ENCODE assay signal across 17 cellular contexts in genomic region chr10:6871128-6871527, GRCh38.
A peak's percentile ranks its signal among the peaks of the same experiment; 100 is the strongest.
DNase-seq lines count a peak whose midpoint lies in the region; TF ChIP-seq lines count a peak whose summit lies in the region.
"Had no signal": no experiment of that assay in that cellular context is flagged by ENCODE, and none has a peak within 500 bp of the region (broad histone marks: within the 10 kb centered on the region; RNA-seq: fewer than 3 reads in every experiment).

No MANE protein-coding gene starts in this region.

- TF ChIP-seq CTCF in fibroblast of mammary gland (conservative IDR thresholded peaks at IDR 0.05; ENCODE audit: control insufficient read depth, insufficient read depth, low read depth, low read length): no peak
- TF ChIP-seq CTCF in testis (IDR thresholded peaks at IDR 0.05): no peak
- TF ChIP-seq CTCF in Calu3 (IDR thresholded peaks at IDR 0.05; ENCODE audit: unreplicated experiment): no peak

- H3K4me1 ChIP-seq in testis: no peaks in the 10 kb centered on the region
- H3K4me1 ChIP-seq in trophoblast cell (ENCODE audit: control insufficient read depth in 1 of 2, insufficient read depth in 2 of 2, low read length in 2 of 2): no peaks in the 10 kb centered on the region
- H3K4me1 ChIP-seq: A549; BLaER1 treated with 17β-estradiol and CSF1 and Interleukin-3, amounts not matched to agents 10 nM and 100 nM had no signal

- CTCF ChIA-PET in Calu3 (lab: Charles Lee): no interaction called here

- H3K23ac ChIP-seq in trophoblast cell (ENCODE audit: low read length): no peak overlapping the region

- no peak overlapping the region for H2BK12ac ChIP-seq in trophoblast cell (ENCODE audit: low read length)

- H3K4me3 ChIP-seq in fibroblast of mammary gland (ENCODE audit: control insufficient read depth, low read depth, low read length) (no peak overlapping the region), testis (no peak overlapping the region), trophoblast cell (ENCODE audit: low read depth, low read length) (no peak overlapping the region)
- H3K4me3 ChIP-seq: A549; BLaER1 treated with 17β-estradiol and CSF1 and Interleukin-3, amounts not matched to agents 10 nM and 100 nM; GM12878 had no signal

- H4K12ac ChIP-seq in trophoblast cell (ENCODE audit: low read depth, low read length): no peak overlapping the region

- no peak overlapping the region for H4K8ac ChIP-seq in trophoblast cell (ENCODE audit: low read depth, low read length)

- H3K4ac ChIP-seq in trophoblast cell (ENCODE audit: low read depth, low read length): no peak overlapping the region

- H4K91ac ChIP-seq in trophoblast cell (ENCODE audit: low read depth, low read length): no peak overlapping the region

- no peak overlapping the region for H3K9ac ChIP-seq in trophoblast cell (ENCODE audit: low read length)
- H3K9ac ChIP-seq: BLaER1 treated with 17β-estradiol and CSF1 and Interleukin-3, amounts not matched to agents 10 nM and 100 nM had no signal

- no peaks in the 10 kb centered on the region for H3K79me1 ChIP-seq in trophoblast cell (ENCODE audit: low read length)

- H2AK5ac ChIP-seq in trophoblast cell (ENCODE audit: low read length): no peak overlapping the region

- H3K4me1 Mint-ChIP-seq in Calu3 (ENCODE audit: low read depth, unreplicated experiment): no peaks in the 10 kb centered on the region
- H3K4me1 Mint-ChIP-seq: B cell had no signal

- no peak overlapping the region for H3K4me2 ChIP-seq in trophoblast cell (ENCODE audit: low read length)
- H3K4me2 ChIP-seq: A549; BLaER1 treated with 17β-estradiol and CSF1 and Interleukin-3, amounts not matched to agents 10 nM and 100 nM had no signal

- intact Hi-C loops in testis (cut with DNase I; ENCODE audit: low total_unique reads) (no loop called here), Calu3 (cut with micrococcal nuclease; ENCODE audit: unreplicated experiment) (no loop called here)

- WGBS in testis, 2 donors: 62 to 75% methylated on average over 10 of the region's 10 CpGs
- no CpG with 5 or more reads among the region's 10 CpGs for WGBS in trophoblast cell (ENCODE audit: extremely low coverage, insufficient coverage, insufficient read length)

- in situ Hi-C loops in SK-MEL-5 (cut with HindIII; ENCODE audit: low pct_unique_long_range_greater_than_20kb, low sequenced_read_pairs): no loop called here

- no peak overlapping the region for H3K27ac ChIP-seq in testis
- no peak overlapping the region for H3K27ac ChIP-seq in trophoblast cell (ENCODE audit: low read depth, low read length)
- H3K27ac ChIP-seq: 22Rv1; A549; BLaER1 treated with 17β-estradiol and CSF1 and Interleukin-3, amounts not matched to agents 10 nM and 100 nM had no signal

- no peak for TF ChIP-seq POLR2A in testis (IDR thresholded peaks at IDR 0.05)

- H2BK120ac ChIP-seq in trophoblast cell (ENCODE audit: insufficient read depth, low read length, poor library complexity): no peak overlapping the region

- H3K4me3 Mint-ChIP-seq in Calu3 (ENCODE audit: low read depth, unreplicated experiment): no peak overlapping the region
- H3K4me3 Mint-ChIP-seq: B cell; CD8-positive, alpha-beta T cell; H9 had no signal

- H3K36me3 ChIP-seq in testis (ENCODE audit: low read depth, missing control alignments) (no peaks in the 10 kb centered on the region), trophoblast cell (ENCODE audit: control insufficient read depth in 1 of 2, insufficient read depth in 2 of 2, low read length in 2 of 2) (no peaks in the 10 kb centered on the region)
- H3K36me3 ChIP-seq: BLaER1 treated with 17β-estradiol and CSF1 and Interleukin-3, amounts not matched to agents 10 nM and 100 nM had no signal

- no peak overlapping the region for H2AFZ ChIP-seq in trophoblast cell (ENCODE audit: insufficient read depth, low read length, poor library complexity)

- no TSS peak for BruUV-seq in Calu3 (replicated peaks; lab: Mats Ljungman, UMichigan)

- peak; percentile 12 for DNase-seq in DMS53 (lab: John Stamatoyannopoulos, UW)
- DNase-seq in DMS53 treated with DMSO at 0.1 percent for 48 hours (lab: John Stamatoyannopoulos, UW; ENCODE audit: unreplicated experiment): no peak
- peak; percentile 5 for DNase-seq in SK-MEL-5 (ENCODE audit: low read depth, low spot score)
- DNase-seq in fibroblast of mammary gland (ENCODE audit: low read depth): peak; percentile 16
- DNase-seq in testis: peak; percentile 31
- DNase-seq in Calu3: no peak
- no peak for DNase-seq in trophoblast cell
- DNase-seq in stimulated activated CD4-positive, alpha-beta T cell treated with anti-CD3 and anti-CD28 coated beads, Interleukin-15, amount 100 ng/mL, for 24 hours: no peak
- DNase-seq: CD8-positive, alpha-beta T cell; COR-L47; DMS79 treated with DMSO at 0.1 percent for 48 hours; H9 had no signal

- H2BK5ac ChIP-seq in trophoblast cell (ENCODE audit: low read depth, low read length, poor library complexity): no peak overlapping the region

- no peaks in the 10 kb centered on the region for H3K79me2 ChIP-seq in trophoblast cell (ENCODE audit: control insufficient read depth, insufficient read depth, low read length, poor library complexity)

- no peak overlapping the region for H3K18ac ChIP-seq in trophoblast cell (ENCODE audit: low read length)

- H3K9me3 ChIP-seq in testis (no peaks in the 10 kb centered on the region), trophoblast cell (ENCODE audit: insufficient read depth, low read depth, low read length) (no peaks in the 10 kb centered on the region)
- H3K9me3 ChIP-seq: A549 had no signal

- peaks cover 22% of the 10 kb centered on the region for H3K27me3 Mint-ChIP-seq in Calu3 (ENCODE audit: unreplicated experiment)

- H3K27me3 ChIP-seq in testis: no peaks in the 10 kb centered on the region
- H3K27me3 ChIP-seq in trophoblast cell (ENCODE audit: insufficient read depth, low read length): no peaks in the 10 kb centered on the region
- H3K27me3 ChIP-seq: BLaER1 treated with 17β-estradiol and CSF1 and Interleukin-3, amounts not matched to agents 10 nM and 100 nM had no signal

- H3K36me3 Mint-ChIP-seq in Calu3 (ENCODE audit: insufficient read depth, unreplicated experiment): no peaks in the 10 kb centered on the region
- H3K36me3 Mint-ChIP-seq: CD8-positive, alpha-beta T cell had no signal

- H3K9me3 Mint-ChIP-seq in Calu3 (ENCODE audit: low read depth, unreplicated experiment): no peaks in the 10 kb centered on the region
- H3K9me3 Mint-ChIP-seq: CD8-positive, alpha-beta T cell; H9 had no signal

- no peak overlapping the region for H3K27ac Mint-ChIP-seq in Calu3 (ENCODE audit: unreplicated experiment)
- H3K27ac Mint-ChIP-seq: B cell; CD8-positive, alpha-beta T cell; H9 had no signal

- no peak overlapping the region for H3K14ac ChIP-seq in trophoblast cell (ENCODE audit: low read length)

Comparison
In these comparisons a context has a peak if more than half of its experiments do, and no peak if none do; other contexts are left out.
1. DNase-seq: peak in DMS53 (single experiment), SK-MEL-5 (single experiment), fibroblast of mammary gland (single experiment) and testis (single experiment); none in DMS53 treated with DMSO at 0.1 percent for 48 hours (single experiment), Calu3 (single experiment), trophoblast cell (0 of 2) and stimulated activated CD4-positive, alpha-beta T cell treated with anti-CD3 and anti-CD28 coated beads, Interleukin-15, amount 100 ng/mL, for 24 hours (single experiment).